8 cellular contexts compared by ENCODE assay signal in the genomic region with DNA sequence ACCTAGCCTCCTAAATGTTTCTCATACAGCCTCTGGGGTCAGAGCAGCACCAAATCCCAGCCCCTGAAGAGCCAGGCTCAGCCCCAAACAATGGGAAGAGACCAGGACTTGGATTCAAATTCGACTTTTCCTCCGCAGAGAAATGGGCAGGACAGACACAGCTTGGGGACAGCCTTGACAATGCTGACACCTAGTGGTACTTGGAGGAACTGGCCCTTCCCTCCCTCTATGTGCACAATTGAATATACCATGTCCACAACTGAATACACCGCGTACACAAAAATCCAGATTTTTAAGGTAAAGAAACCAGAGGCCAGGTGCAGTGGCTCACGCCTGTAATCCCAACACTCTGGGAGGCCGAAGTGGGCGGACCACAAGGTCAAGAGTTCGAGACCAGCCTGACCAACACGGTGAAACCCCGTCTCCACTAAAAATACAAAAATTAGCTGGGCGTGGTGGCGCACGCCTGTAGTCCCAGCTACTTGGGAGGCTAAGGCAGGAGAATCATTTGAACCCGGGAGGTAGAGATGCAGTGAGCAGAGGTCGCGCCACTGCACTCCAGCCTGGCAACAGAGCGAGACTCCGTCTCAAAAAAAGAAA. TPM values are rescaled to one million over a fixed set of nuclear protein-coding genes. Genes with fewer than 3 reads are reported as not detected.
DNase-seq lines count a peak whose midpoint lies in the region; FAIRE-seq and TF ChIP-seq lines count a peak whose summit lies in the region.
"Not testable (repeated sequence)": the region's sequence is repeated elsewhere in the genome, so short reads cannot be mapped to it uniquely, and the experiment has no call there.

No MANE protein-coding gene starts in this region.

- not testable (repeated sequence) for H3K36me3 ChIP-seq in BE2C

- DNase-seq in BE2C = peak; percentile 59
- DNase-seq in H54 (ENCODE audit: insufficient read length, low spot score) = peak; percentile 66
- DNase-seq in NCI-H2107 (lab: John Stamatoyannopoulos, UW) = peak; percentile 56
- DNase-seq in T-helper 1 cell = peak in 4 of 5 donors; percentile 42 to 67 (median 58)
- DNase-seq in activated gamma-delta T cell treated with anti-CD3 and anti-CD28 coated beads, Interleukin-2, amount 50 U/mL, for 16 hours (ENCODE audit: low read depth) = peak; percentile 63
- DNase-seq in fibroblast of gingiva (ENCODE audit: low read depth) = peak; percentile 40
- peak; percentile 78 for DNase-seq in midbrain (lab: John Stamatoyannopoulos, UW)
- peak; percentile 40 to 53 (median 47) for DNase-seq in stimulated activated CD4-positive, alpha-beta T cell treated with anti-CD3 and anti-CD28 coated beads, TNF-alpha, amount 100 ng/mL, for 4 hours (ENCODE audit: low read depth in 3 of 3)

- not testable (repeated sequence) for H3K4me1 ChIP-seq in BE2C

- not testable (repeated sequence) for H3K9me3 ChIP-seq in BE2C

- TF ChIP-seq POLR2A in H54 (IDR thresholded peaks at IDR 0.05; ENCODE audit: low read depth, low read length) = not testable (repeated sequence)

- peak; percentile 84 for FAIRE-seq in H54 (lab: Jason Lieb, UNC)

- TF ChIP-seq CTCF in BE2C (IDR thresholded peaks at IDR 0.05; ENCODE audit: low read depth, low read length) = peak; percentile 89

- not testable (repeated sequence) for H3K27me3 ChIP-seq in BE2C

- H3K4me3 ChIP-seq in BE2C (ENCODE audit: low read depth, low read length) = not testable (repeated sequence)

RNA-seq across cellular contexts. Expression of a gene that starts 11.7 kb away (rescaled TPM):
- 0.74 TPM for polyA plus RNA-seq in BE2C (2012; ENCODE audit: insufficient read depth, insufficient read length, low read depth)

RNA-seq across cellular contexts. Expression of a gene that starts 12.2 kb away (rescaled TPM):
- polyA plus RNA-seq in BE2C (2012; ENCODE audit: insufficient read depth, insufficient read length, low read depth) = 30.0 TPM

RNA-seq across cellular contexts. Expression of a gene that starts 21.5 kb away (rescaled TPM):
- 2.1 TPM for polyA plus RNA-seq in BE2C (2012; ENCODE audit: insufficient read depth, insufficient read length, low read depth)

RNA-seq across cellular contexts. Expression of a gene that starts 38.4 kb away (rescaled TPM):
- polyA plus RNA-seq in BE2C (2012; ENCODE audit: insufficient read depth, insufficient read length, low read depth) = 84.5 TPM

RNA-seq across cellular contexts. Expression of a gene that starts 49.0 kb away (rescaled TPM):
- polyA plus RNA-seq in BE2C (2012; ENCODE audit: insufficient read depth, insufficient read length, low read depth) = 0.09 TPM
